23 cellular contexts compared by ENCODE assay signal in genomic region chr3:142943870-142944269, GRCh38. TPM values are rescaled to one million over a fixed set of nuclear protein-coding genes. Genes with fewer than 3 reads are reported as not detected.
A peak's percentile ranks its signal among the peaks of the same experiment; 100 is the strongest.
DNase-seq lines count a peak whose midpoint lies in the region; ATAC-seq, FAIRE-seq and TF ChIP-seq lines count a peak whose summit lies in the region.
"Had no signal": no experiment of that assay in that cellular context is flagged by ENCODE, and none has a peak within 500 bp of the region (broad histone marks: within the 10 kb centered on the region; RNA-seq: fewer than 3 reads in every experiment).

No MANE protein-coding gene starts in this region.

- no peak for TF ChIP-seq CTCF in CD8-positive, alpha-beta T cell (IDR thresholded peaks at IDR 0.05)
- no peak for TF ChIP-seq CTCF in keratinocyte (optimal IDR thresholded peaks at IDR 0.05 in 1 of 3, IDR thresholded peaks at IDR 0.05 in 1 of 3, conservative IDR thresholded peaks at IDR 0.05 in 1 of 3; ENCODE audit: extremely low read depth in 1 of 3, insufficient read depth in 2 of 3, low read length in 3 of 3)

- peak overlapping the region; percentile 9 for H3K4me2 ChIP-seq in keratinocyte (ENCODE audit: control insufficient read depth, extremely low read depth, insufficient read depth, low read depth, low read length)
- H3K4me2 ChIP-seq: smooth muscle cell had no signal

- H3K36me3 Mint-ChIP-seq in CD8-positive, alpha-beta T cell: no peaks in the 10 kb centered on the region
- no peaks in the 10 kb centered on the region for H3K36me3 Mint-ChIP-seq in T-helper 17 cell (ENCODE audit: low read depth)

- no peak overlapping the region for H3K9ac ChIP-seq in keratinocyte (ENCODE audit: control insufficient read depth, extremely low read depth, insufficient read depth, low read length)

- no peaks in the 10 kb centered on the region for H3K9me1 ChIP-seq in keratinocyte (ENCODE audit: control insufficient read depth, extremely low read depth, insufficient read depth, low read length)

- peaks cover 21% of the 10 kb centered on the region for H3K27me3 Mint-ChIP-seq in CD8-positive, alpha-beta T cell (ENCODE audit: low read depth)
- peaks cover 27% of the 10 kb centered on the region for H3K27me3 Mint-ChIP-seq in T-helper 17 cell

- H3K27ac ChIP-seq in CD8-positive, alpha-beta T cell (ENCODE audit: low read depth, low read length): no peak overlapping the region
- no peak overlapping the region for H3K27ac ChIP-seq in keratinocyte (ENCODE audit: control insufficient read depth, insufficient read depth, low read length)
- H3K27ac ChIP-seq: heart right ventricle, left ventricle myocardium inferior, transverse colon had no signal

- no peaks in the 10 kb centered on the region for H3K27me3 ChIP-seq in CD8-positive, alpha-beta T cell (ENCODE audit: insufficient read depth, low read length)
- H3K27me3 ChIP-seq in keratinocyte (ENCODE audit: control insufficient read depth, extremely low read depth, insufficient read depth, low read length): no peaks in the 10 kb centered on the region

- H4K20me1 ChIP-seq in keratinocyte (ENCODE audit: control insufficient read depth, extremely low read depth, insufficient read depth, low read length): no peaks in the 10 kb centered on the region

- no peak overlapping the region for H2AFZ ChIP-seq in keratinocyte (ENCODE audit: control insufficient read depth, low read length)

- no peaks in the 10 kb centered on the region for H3K9me3 Mint-ChIP-seq in CD8-positive, alpha-beta T cell
- H3K9me3 Mint-ChIP-seq: activated B cell treated with CpG ODN at 0.5 μM for 24 hours had no signal

- POLR2A ChIA-PET in CD8-positive, alpha-beta T cell (lab: Charles Lee): no interaction called here

- peak overlapping the region; percentile 38 for H3K4me3 Mint-ChIP-seq in CD8-positive, alpha-beta T cell
- peak overlapping the region; percentile 72 for H3K4me3 Mint-ChIP-seq in T-helper 17 cell
- H3K4me3 Mint-ChIP-seq: activated B cell treated with CpG ODN at 0.5 μM for 24 hours had no signal

- dilution Hi-C loops in keratinocyte (cut with MboI; ENCODE audit: extremely low pct_ligation_motif_present, low sequenced_read_pairs): no loop called here

- peaks cover 3% of the 10 kb centered on the region for H3K4me1 Mint-ChIP-seq in CD8-positive, alpha-beta T cell (ENCODE audit: low read depth)
- H3K4me1 Mint-ChIP-seq in T-helper 17 cell: peaks cover 19% of the 10 kb centered on the region

- H3K9me3 ChIP-seq in CD8-positive, alpha-beta T cell (ENCODE audit: low read length): no peaks in the 10 kb centered on the region
- H3K9me3 ChIP-seq in T-helper 17 cell (ENCODE audit: control insufficient read depth, low read length, poor library complexity, severe bottlenecking): no peaks in the 10 kb centered on the region
- H3K9me3 ChIP-seq in keratinocyte (ENCODE audit: control insufficient read depth, low read depth, low read length): no peaks in the 10 kb centered on the region
- H3K9me3 ChIP-seq: heart right ventricle, left ventricle myocardium inferior, transverse colon had no signal

- no peaks in the 10 kb centered on the region for H3K79me2 ChIP-seq in keratinocyte (ENCODE audit: control insufficient read depth, insufficient read depth, low read length)

- no peak for ATAC-seq in CD8-positive, alpha-beta T cell
- ATAC-seq in GM19035 (IDR thresholded peaks at IDR 0.05; ENCODE audit: unreplicated experiment) (peak; percentile 6), T-helper 17 cell (no peak), HG03108 (IDR thresholded peaks at IDR 0.05; ENCODE audit: unreplicated experiment) (no peak), HG03280 (IDR thresholded peaks at IDR 0.05; ENCODE audit: unreplicated experiment) (no peak)
- ATAC-seq: heart right ventricle had no signal

- H3K36me3 ChIP-seq in CD8-positive, alpha-beta T cell (ENCODE audit: insufficient read depth, low read length): no peaks in the 10 kb centered on the region
- H3K36me3 ChIP-seq in keratinocyte (ENCODE audit: control insufficient read depth in 2 of 2, extremely low read depth in 1 of 2, insufficient read depth in 2 of 2, low read length in 2 of 2): no peaks in the 10 kb centered on the region
- H3K36me3 ChIP-seq: heart right ventricle, left ventricle myocardium inferior, stomach, transverse colon had no signal

- CTCF ChIA-PET in CD8-positive, alpha-beta T cell (lab: Charles Lee): no interaction called here

- DNase-seq in CD8-positive, alpha-beta T cell: no peak
- DNase-seq in T-helper 17 cell: no peak
- DNase-seq in keratinocyte (ENCODE audit: low read depth, low spot score): no peak
- no peak for DNase-seq in COR-L47 (lab: John Stamatoyannopoulos, UW)
- DNase-seq: activated B cell treated with CpG ODN at 0.5 μM for 24 hours; activated CD8-positive, alpha-beta memory T cell treated with anti-CD3 and anti-CD28 coated beads for 24 hours; activated effector memory CD4-positive, alpha-beta T cell treated with Interleukin-2 at 50 U/mL for 16 hours; GOT3; heart right ventricle; left ventricle myocardium inferior; MV-4-11; NCI-H187; stimulated activated CD4-positive, alpha-beta T cell treated with anti-CD3 and anti-CD28 coated beads, Interleukin-4, amount 100 ng/mL, for 24 hours; stomach; T-helper 9 cell; transverse colon had no signal

- intact Hi-C loops in CD8-positive, alpha-beta T cell (cut with DNase I, micrococcal nuclease): no loop called here

- no peak for FAIRE-seq in keratinocyte (lab: Jason Lieb, UNC)
- FAIRE-seq: colon had no signal

- H3K4me1 ChIP-seq in CD8-positive, alpha-beta T cell (ENCODE audit: insufficient read depth, low read length): no peaks in the 10 kb centered on the region
- H3K4me1 ChIP-seq in keratinocyte (ENCODE audit: control insufficient read depth, extremely low read depth, insufficient read depth, low read length): peaks cover 18% of the 10 kb centered on the region

- H3K4me3 ChIP-seq in CD8-positive, alpha-beta T cell (ENCODE audit: low read depth, low read length): no peak overlapping the region
- no peak overlapping the region for H3K4me3 ChIP-seq in keratinocyte (ENCODE audit: control insufficient read depth in 2 of 3, extremely low read depth in 1 of 3, insufficient read depth in 2 of 3, low read depth in 1 of 3, low read length in 3 of 3)
- H3K4me3 ChIP-seq: left ventricle myocardium inferior, smooth muscle cell, stomach, transverse colon had no signal

- H3K27ac Mint-ChIP-seq in CD8-positive, alpha-beta T cell: no peak overlapping the region
- H3K27ac Mint-ChIP-seq in T-helper 17 cell: peak overlapping the region; percentile 72
- H3K27ac Mint-ChIP-seq: activated B cell treated with CpG ODN at 0.5 μM for 24 hours had no signal

RNA-seq across cellular contexts. Expression of gene PAQR9, which starts 19.6 kb away (rescaled TPM):
- not detected for total RNA-seq in CD8-positive, alpha-beta T cell
- total RNA-seq in T-helper 17 cell: not detected
- not detected in 3 replicates for polyA plus RNA-seq in keratinocyte
- not detected for polyA plus RNA-seq in keratinocyte (2011; ENCODE audit: low read depth)
- polyA plus RNA-seq in keratinocyte (2011; cell fraction: cytosol; rRNA removed): not detected in 2 replicates
- polyA plus RNA-seq in keratinocyte (2011; cell fraction: nucleus; rRNA removed): not detected in 2 replicates
- polyA plus RNA-seq in keratinocyte (2012; ENCODE audit: low replicate concordance): not detected in 2 replicates
- polyA minus RNA-seq in keratinocyte: not detected in 3 replicates
- polyA minus RNA-seq in keratinocyte (2011; cell fraction: cytosol; rRNA and poly(A)+ RNA removed): not detected
- polyA minus RNA-seq in keratinocyte (2011; cell fraction: nucleus; rRNA and poly(A)+ RNA removed): not detected in 2 replicates
- total RNA-seq: activated B cell treated with CpG ODN at 0.5 μM for 24 hours, mononuclear cell, pulmonary artery endothelial cell, stomach, transverse colon had no signal
- polyA plus RNA-seq: stomach had no signal

RNA-seq across cellular contexts. Expression of gene PCOLCE2, which starts 55.0 kb away (rescaled TPM):
- not detected for total RNA-seq in CD8-positive, alpha-beta T cell
- not detected for total RNA-seq in T-helper 17 cell
- 1.7 to 2.4 TPM (median 2.4 TPM) in 3 replicates for polyA plus RNA-seq in keratinocyte
- 1.6 TPM for polyA plus RNA-seq in keratinocyte (2011; ENCODE audit: low read depth)
- polyA plus RNA-seq in keratinocyte (2011; cell fraction: cytosol; rRNA removed): 1.2 and 1.4 TPM in 2 replicates
- polyA plus RNA-seq in keratinocyte (2011; cell fraction: nucleus; rRNA removed): 2.6 and 2.9 TPM in 2 replicates
- 1.6 and 1.8 TPM in 2 replicates for polyA plus RNA-seq in keratinocyte (2012; ENCODE audit: low replicate concordance)
- polyA minus RNA-seq in keratinocyte: 1.5 to 3.1 TPM in 2 of 3 replicates, not detected in the other
- not detected for polyA minus RNA-seq in keratinocyte (2011; cell fraction: cytosol; rRNA and poly(A)+ RNA removed)
- 1.4 and 6.7 TPM in 2 replicates for polyA minus RNA-seq in keratinocyte (2011; cell fraction: nucleus; rRNA and poly(A)+ RNA removed)
- total RNA-seq: activated B cell treated with CpG ODN at 0.5 μM for 24 hours, mononuclear cell had no signal

RNA-seq across cellular contexts. Expression of gene U2SURP, which starts 57.5 kb away (rescaled TPM):
- total RNA-seq in CD8-positive, alpha-beta T cell: 100 to 1,000 TPM; 186 TPM
- total RNA-seq in T-helper 17 cell: 100 to 1,000 TPM; 145 to 171 TPM
- polyA plus RNA-seq in keratinocyte: 37.8 to 75.9 TPM (median 40.3 TPM) in 3 replicates
- 141 TPM for polyA plus RNA-seq in keratinocyte (2011; ENCODE audit: low read depth)
- polyA plus RNA-seq in keratinocyte (2011; cell fraction: cytosol; rRNA removed): 21.3 and 33.5 TPM in 2 replicates
- polyA plus RNA-seq in keratinocyte (2011; cell fraction: nucleus; rRNA removed): 40.2 and 76.9 TPM in 2 replicates
- polyA plus RNA-seq in keratinocyte (2012; ENCODE audit: low replicate concordance): 41.4 and 67.1 TPM in 2 replicates
- polyA minus RNA-seq in keratinocyte: 23.4 to 77.9 TPM (median 28.8 TPM) in 3 replicates
- polyA minus RNA-seq in keratinocyte (2011; cell fraction: cytosol; rRNA and poly(A)+ RNA removed): 22.1 TPM
- polyA minus RNA-seq in keratinocyte (2011; cell fraction: nucleus; rRNA and poly(A)+ RNA removed): 28.8 and 73.0 TPM in 2 replicates
